Comparison of ENCODE assay signal across 8 cellular contexts in the genomic region with DNA sequence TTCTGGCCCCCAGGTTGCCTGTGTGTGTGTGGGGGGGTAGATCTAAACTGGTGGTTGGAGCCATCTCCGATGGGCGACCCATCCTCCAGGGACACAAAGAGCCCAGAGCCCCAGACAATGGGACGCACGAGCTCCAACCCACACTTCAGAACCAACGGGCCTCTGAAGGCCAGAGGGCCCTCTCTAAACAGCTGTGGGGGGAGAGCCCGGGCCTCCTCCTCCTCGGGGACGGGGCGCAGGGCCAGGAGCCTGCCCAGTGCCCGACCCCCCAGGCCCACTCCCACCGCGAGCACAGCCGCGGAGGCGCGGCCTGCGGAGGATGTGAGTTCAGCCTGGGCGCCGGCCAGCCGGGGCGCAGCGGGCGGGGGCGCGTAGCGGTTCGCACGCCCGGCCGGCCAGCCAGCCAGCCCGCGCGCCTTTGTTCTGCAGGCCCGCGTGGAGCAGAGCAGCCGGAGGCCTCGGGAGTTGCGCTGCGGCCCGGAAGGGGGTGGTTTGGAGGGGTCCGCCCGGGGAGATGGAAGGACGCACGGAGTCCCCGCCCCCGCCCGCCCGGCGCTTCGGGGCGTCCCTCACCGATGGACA. TPM values are rescaled to one million over a fixed set of nuclear protein-coding genes. Genes with fewer than 3 reads are reported as not detected.
DNase-seq lines count a peak whose midpoint lies in the region; ATAC-seq and TF ChIP-seq lines count a peak whose summit lies in the region.

No MANE protein-coding gene starts in this region.

- intact Hi-C loops in gastrocnemius medialis (cut with DNase I; ENCODE audit: low total_unique reads) = loop anchor here (10.0 kb wide), 3 partner anchors 174 to 576 kb away; a partner anchor contains a TSS

- TF ChIP-seq POLR2A in gastroesophageal sphincter (IDR thresholded peaks at IDR 0.05) = no peak
- no peak for TF ChIP-seq POLR2A in gastrocnemius medialis (IDR thresholded peaks at IDR 0.05)

- H3K27ac ChIP-seq in WERI-Rb-1 (peak overlapping the region; percentile 70), gastroesophageal sphincter (peak overlapping the region; percentile 94 to 99 (median 96)), gastrocnemius medialis (peak overlapping the region; percentile 59 to 78 (median 78))

- peaks cover 4% of the 10 kb centered on the region for H3K27me3 ChIP-seq in WERI-Rb-1 (ENCODE audit: insufficient read depth, low read depth, severe bottlenecking)
- no peaks in the 10 kb centered on the region for H3K27me3 ChIP-seq in gastroesophageal sphincter
- no peaks in the 10 kb centered on the region for H3K27me3 ChIP-seq in gastrocnemius medialis

- TF ChIP-seq CTCF in WERI-Rb-1 (IDR thresholded peaks at IDR 0.05; ENCODE audit: low read depth, low read length) (no peak), gastroesophageal sphincter (IDR thresholded peaks at IDR 0.05) (no peak), gastrocnemius medialis (IDR thresholded peaks at IDR 0.05 in 4 of 5, conservative IDR thresholded peaks at IDR 0.05 in 1 of 5) (no peak)

- in situ Hi-C loops in gastrocnemius medialis (cut with MboI; ENCODE audit: low sequenced_read_pairs in 4 of 4) = no loop called here

- H3K4me1 ChIP-seq in gastroesophageal sphincter (peaks cover 0 to 62% (median 13%) of the 10 kb centered on the region in 3 donors), gastrocnemius medialis (peaks cover 4 to 18% of the 10 kb centered on the region in 2 donors)

- WGBS in gastroesophageal sphincter (ENCODE audit: low coverage in 1 of 2), 2 donors = no CpG with 5 or more reads among the region's 52 CpGs

- H3K9me3 ChIP-seq in WERI-Rb-1 (ENCODE audit: severe bottlenecking) (no peaks in the 10 kb centered on the region), gastroesophageal sphincter (no peaks in the 10 kb centered on the region), gastrocnemius medialis (no peaks in the 10 kb centered on the region)

- DNase-seq in NCI-H748 (lab: John Stamatoyannopoulos, UW; ENCODE audit: unreplicated experiment) (peak; percentile 51), NCI-H748 treated with DMSO at 0.1 percent for 48 hours (lab: John Stamatoyannopoulos, UW) (no peak), WERI-Rb-1 (no peak), gastrocnemius medialis (no peak), NCI-H510A treated with DMSO at 0.1 percent for 48 hours (lab: John Stamatoyannopoulos, UW) (no peak), NCI-H1436 (lab: John Stamatoyannopoulos, UW) (no peak), NCI-H2029 (lab: John Stamatoyannopoulos, UW) (no peak)

- TF ChIP-seq EP300 in gastroesophageal sphincter (IDR thresholded peaks at IDR 0.05) = no peak

- no peak for ATAC-seq in gastroesophageal sphincter
- no peak for ATAC-seq in gastrocnemius medialis

- H3K36me3 ChIP-seq in WERI-Rb-1 (peaks cover 48% of the 10 kb centered on the region), gastroesophageal sphincter (peaks cover 0 to 39% of the 10 kb centered on the region in 2 donors), gastrocnemius medialis (no peaks in the 10 kb centered on the region)

- peak overlapping the region; percentile 54 for H3K4me3 ChIP-seq in WERI-Rb-1 (ENCODE audit: low read depth, low read length)
- peak overlapping the region; percentile 63 to 74 for H3K4me3 ChIP-seq in gastroesophageal sphincter
- peak overlapping the region; percentile 63 to 70 (median 67) for H3K4me3 ChIP-seq in gastrocnemius medialis

RNA-seq across cellular contexts. Expression of a gene that starts 4.0 kb away (rescaled TPM):
- total RNA-seq in gastroesophageal sphincter (over 10,000 TPM in 1 of 4 donors, 1,000 to 10,000 TPM in 3; 7,815 to 15,318 (median 8,757) TPM), gastrocnemius medialis (100 to 1,000 TPM in 1 of 4 donors, 10 to 100 TPM in 3; 23.9 to 128 (median 88.9) TPM)

RNA-seq across cellular contexts. Expression of a gene that starts 8.7 kb away (rescaled TPM):
- total RNA-seq in gastroesophageal sphincter (10 to 100 TPM; 41.0 to 58.6 (median 50.6) TPM), gastrocnemius medialis (10 to 100 TPM; 36.2 to 61.5 (median 53.2) TPM)

RNA-seq across cellular contexts. Expression of a gene that starts 27.8 kb away (rescaled TPM):
- 1,000 to 10,000 TPM; 3,970 to 7,427 (median 5,392) TPM for total RNA-seq in gastroesophageal sphincter
- 1,000 to 10,000 TPM; 3,899 to 6,066 (median 5,720) TPM for total RNA-seq in gastrocnemius medialis

RNA-seq across cellular contexts. Expression of a gene that starts 38.7 kb away (rescaled TPM):
- 10 to 100 TPM; 11.1 to 29.3 (median 22.3) TPM for total RNA-seq in gastroesophageal sphincter
- total RNA-seq in gastrocnemius medialis = 100 to 1,000 TPM in 3 of 4 donors, 10 to 100 TPM in 1; 88.4 to 148 (median 116) TPM

RNA-seq across cellular contexts. Expression of a gene that starts 40.9 kb away (rescaled TPM):
- total RNA-seq in gastroesophageal sphincter = 10 to 100 TPM; 11.7 to 54.5 (median 24.4) TPM
- 10 to 100 TPM; 17.6 to 28.3 (median 20.1) TPM for total RNA-seq in gastrocnemius medialis

Comparison
In these comparisons a context has a peak if more than half of its experiments do, and no peak if none do; other contexts are left out.
1. RNA of a gene that starts 4.0 kb away (total RNA-seq): 7,815 to 15,318 TPM in gastroesophageal sphincter; 23.9 to 128 TPM in gastrocnemius medialis; every median in the first group is over 10 times any median in the second.
2. Peak in every context shown above with its lines, with median percentiles within 50 percentile points of each other: H3K27ac ChIP-seq and H3K4me3 ChIP-seq.